In genomic region chr1:173903827-173904226, GRCh38 we compare ENCODE assay signal across 24 cellular contexts. TPM values are rescaled to one million over a fixed set of nuclear protein-coding genes. Genes with fewer than 3 reads are reported as not detected.
"Had no signal": no experiment of that assay in that cellular context is flagged by ENCODE, and none has a peak within 500 bp of the region (broad histone marks: within the 10 kb centered on the region; RNA-seq: fewer than 3 reads in every experiment).

No MANE protein-coding gene starts in this region.

- H3K4me1 ChIP-seq: colonic mucosa, foreskin keratinocyte, right atrium auricular region, sigmoid colon had no signal

- H3K9me3 ChIP-seq: colonic mucosa, right atrium auricular region, sigmoid colon, thoracic aorta had no signal

- ATAC-seq: foreskin keratinocyte; left cardiac atrium; naive thymus-derived CD4-positive, alpha-beta T cell; stimulated activated naive B cell treated with anti-CD40 and anti-IgM and Interleukin-4, amounts not matched to agents 10 μg/mL and 1 μg/mL and 100 μg/mL, for 72 hours; stimulated activated naive CD8-positive, alpha-beta T cell treated with anti-CD3 and anti-CD28 coated beads, Interleukin-15, amount 100 ng/mL, for 72 hours had no signal

- H3K27me3 ChIP-seq: colonic mucosa, foreskin keratinocyte, hepatocyte, right atrium auricular region, sigmoid colon had no signal

- H3K4me3 ChIP-seq: colonic mucosa, hepatocyte, right atrium auricular region, sigmoid colon, skin epidermis, thoracic aorta had no signal

- DNase-seq: colonic mucosa; dermis blood vessel endothelial cell; endodermal cell; erythroblast; foreskin keratinocyte; head of caudate nucleus; kidney; left cardiac atrium; mesendoderm; naive thymus-derived CD4-positive, alpha-beta T cell; nephron progenitor cell; sigmoid colon; stimulated activated CD4-positive, alpha-beta T cell treated with anti-CD3 and anti-CD28 coated beads, Interleukin-2, amount 100 ng/mL, for 24 hours; stimulated activated CD4-positive, alpha-beta T cell treated with anti-CD3 and anti-CD28 coated beads, Interleukin-4, amount 100 ng/mL, for 4 hours; stimulated activated naive B cell treated with anti-CD40 and anti-IgM and Interleukin-4, amounts not matched to agents 10 μg/mL and 1 μg/mL and 100 μg/mL, for 72 hours; stimulated activated naive CD8-positive, alpha-beta T cell treated with anti-CD3 and anti-CD28 coated beads, Interleukin-15, amount 100 ng/mL, for 72 hours; substantia nigra had no signal

- H3K27ac ChIP-seq: colonic mucosa, foreskin keratinocyte, hepatocyte, right atrium auricular region, sigmoid colon, skin epidermis, thoracic aorta had no signal

- H3K36me3 ChIP-seq: colonic mucosa, right atrium auricular region, sigmoid colon had no signal

RNA-seq across cellular contexts. Expression of gene SERPINC1, which starts 13.3 kb away (rescaled TPM):
- total RNA-seq: dermis blood vessel endothelial cell, endodermal cell, foreskin keratinocyte, lung microvascular endothelial cell, pulmonary artery endothelial cell, sigmoid colon, thoracic aorta, urinary bladder had no signal
